ENCODE assay signal across 22 cellular contexts in genomic region chr11:29268733-29269132, GRCh38.
DNase-seq lines count a peak whose midpoint lies in the region; TF ChIP-seq lines count a peak whose summit lies in the region.
"Had no signal": no experiment of that assay in that cellular context is flagged by ENCODE, and none has a peak within 500 bp of the region (broad histone marks: within the 10 kb centered on the region; RNA-seq: fewer than 3 reads in every experiment).

No MANE protein-coding gene starts in this region.

- no peaks in the 10 kb centered on the region for H3K27me3 ChIP-seq in hepatocyte

- no peaks in the 10 kb centered on the region for H3K36me3 ChIP-seq in hepatocyte (replicated peaks; ENCODE audit: insufficient read depth, low read depth)

- WGBS in hepatocyte (ENCODE audit: low lambda C conversion rate, missing lambda C conversion rate): 87% methylated on average over 2 of the region's 2 CpGs

- no peaks in the 10 kb centered on the region for H3K9me3 ChIP-seq in hepatocyte (ENCODE audit: low read depth)

- no peak overlapping the region for H3K4me2 ChIP-seq in hepatocyte

- H2AFZ ChIP-seq in hepatocyte: no peak overlapping the region

- DNase-seq in DMS53 (lab: John Stamatoyannopoulos, UW) (peak; percentile 27), DMS53 treated with DMSO at 0.1 percent for 48 hours (lab: John Stamatoyannopoulos, UW; ENCODE audit: unreplicated experiment) (no peak), NCI-H524 (lab: John Stamatoyannopoulos, UW) (peak; percentile 77 to 88), hepatocyte (ENCODE audit: low spot score) (peak; percentile 12), retina (peak; percentile 6), NK-92 (lab: John Stamatoyannopoulos, UW; ENCODE audit: unreplicated experiment) (no peak), AG08395 (ENCODE audit: low spot score) (no peak)
- DNase-seq: 8988T; CD8-positive, alpha-beta memory T cell; DND-41; H9; Karpas-422; MV-4-11; NCI-H1105 treated with DMSO at 0.1 percent for 48 hours; NCI-H2029 treated with DMSO at 0.1 percent for 48 hours; NCI-H69; NK-92 treated with Interleukin-12 subunit alpha and Interleukin-12 subunit beta, amount 100 ng/mL, for 24 hours; SHP77 treated with DMSO at 0.1 percent for 48 hours; T-helper 1 cell had no signal

- no peaks in the 10 kb centered on the region for H3K9me2 ChIP-seq in hepatocyte (replicated peaks; ENCODE audit: insufficient read depth)

- no peak overlapping the region for H3K27ac ChIP-seq in hepatocyte
- H3K27ac ChIP-seq: C4-2B, RWPE1 had no signal

- no peaks in the 10 kb centered on the region for H3K4me1 ChIP-seq in hepatocyte (ENCODE audit: insufficient read depth)

- H3K4me3 ChIP-seq in hepatocyte: no peak overlapping the region
- H3K4me3 ChIP-seq: GM12878 had no signal

- no peak for TF ChIP-seq CTCF in hepatocyte (IDR thresholded peaks at IDR 0.05; ENCODE audit: poor library complexity)

- no peaks in the 10 kb centered on the region for H4K20me1 ChIP-seq in hepatocyte (ENCODE audit: insufficient read depth, poor library complexity, severe bottlenecking)

- no peaks in the 10 kb centered on the region for H3K79me2 ChIP-seq in hepatocyte

Comparison
In these comparisons a context has a peak if more than half of its experiments do, and no peak if none do; other contexts are left out.
1. DNase-seq: peak in DMS53 (single experiment), NCI-H524 (2 of 2), hepatocyte (single experiment) and retina (single experiment); none in DMS53 treated with DMSO at 0.1 percent for 48 hours (single experiment), NK-92 (single experiment) and AG08395 (single experiment).